ENCODE assay signal across 1 cellular context in genomic region chr1:31788138-31788824, GRCh38.
TF ChIP-seq lines count a peak whose summit lies in the region.

No MANE protein-coding gene starts in this region.

TF ChIP-seq in K562, 482 proteins besides CTCF, POLR2A, EP300 and RAD21 (continued from another document and continues in another):
- TF ChIP-seq ZBTB2 (IDR thresholded peaks at IDR 0.05) (peak; percentile 92), TRIM25 (IDR thresholded peaks at IDR 0.05; ENCODE audit: borderline replicate concordance) (no peak), THAP12 (CRISPR knock-in tag; IDR thresholded peaks at IDR 0.05) (peak; percentile 35; the same call in 1 of the 2 replicates), POLR2G (IDR thresholded peaks at IDR 0.05; ENCODE audit: low read depth, low read length) (peak; percentile 87), CHD1 (IDR thresholded peaks at IDR 0.05; ENCODE audit: low read length) (peak; percentile 92), MLX (CRISPR knock-in tag; conservative IDR thresholded peaks at IDR 0.05) (peak in 1 of 2 experiments; percentile 64; a peak in 1 of 4 replicates), MTA3 (IDR thresholded peaks at IDR 0.05; ENCODE audit: borderline replicate concordance) (peak; percentile 83; the same call in 1 of the 2 replicates), EZH2 (IDR thresholded peaks at IDR 0.05; ENCODE audit: borderline replicate concordance, low read depth, low read length) (no peak), ZNF561 (CRISPR knock-in tag; conservative IDR thresholded peaks at IDR 0.05) (no peak), E2F8 (IDR thresholded peaks at IDR 0.05; ENCODE audit: low read depth, partially characterized antibody) (peak; percentile 78), TAF7 (tag; IDR thresholded peaks at IDR 0.05) (peak; percentile 78; the same call in 1 of the 2 replicates), MEIS2 (IDR thresholded peaks at IDR 0.05; ENCODE audit: partially characterized antibody) (peak; percentile 90), ZNF740 (CRISPR knock-in tag; IDR thresholded peaks at IDR 0.05) (peak; percentile 87), ZNF740 (tag; IDR thresholded peaks at IDR 0.05) (no peak; a peak in 1 of 4 replicates), SNAPC5 (CRISPR knock-in tag; IDR thresholded peaks at IDR 0.05) (peak; percentile 77), SMC3 (conservative IDR thresholded peaks at IDR 0.05; ENCODE audit: insufficient read depth, low read depth, low read length) (0 out of 2 replicates have a peak, but pooled peaks have one; percentile 7), CREB3 (tag; conservative IDR thresholded peaks at IDR 0.05; ENCODE audit: low read depth) (peak; percentile 62; the same call in 1 of the 2 replicates), ZKSCAN1 (IDR thresholded peaks at IDR 0.05; ENCODE audit: low read depth, low read length) (0 out of 2 replicates have a peak, but pooled peaks have one; percentile 22), RREB1 (CRISPR knock-in tag; IDR thresholded peaks at IDR 0.05) (0 out of 2 replicates have a peak, but pooled peaks have one; percentile 51), PKNOX1 (IDR thresholded peaks at IDR 0.05) (peak; percentile 98), RB1 (IDR thresholded peaks at IDR 0.05; ENCODE audit: low read depth) (peak; percentile 78), ZNF583 (CRISPR knock-in tag; IDR thresholded peaks at IDR 0.05) (0 out of 2 replicates have a peak, but pooled peaks have one; percentile 44), SETDB1 (IDR thresholded peaks at IDR 0.05; ENCODE audit: low read length) (no peak), MAX (CRISPR knock-in tag; IDR thresholded peaks at IDR 0.05) (peak; percentile 40; the same call in 1 of the 2 replicates), CTBP1 (IDR thresholded peaks at IDR 0.05; ENCODE audit: borderline replicate concordance) (peak; percentile 81; the same call in 1 of the 2 replicates), MITF (IDR thresholded peaks at IDR 0.05) (no peak), UBTF (IDR thresholded peaks at IDR 0.05; ENCODE audit: borderline replicate concordance in 1 of 2, low read depth in 2 of 2, low read length in 2 of 2) (peak in 1 of 2 experiments; percentile 43; a peak in 1 of 4 replicates), TRIM24 (IDR thresholded peaks at IDR 0.05) (peak in 1 of 2 experiments; percentile 59; a peak in 1 of 4 replicates), POLR3G (IDR thresholded peaks at IDR 0.05; ENCODE audit: extremely low read depth, insufficient read length, insufficient replicate concordance) (no peak)
